In genomic region chr5:90802695-90803317, GRCh38 we compare ENCODE assay signal across 9 cellular contexts.
DNase-seq lines count a peak whose midpoint lies in the region; ATAC-seq and TF ChIP-seq lines count a peak whose summit lies in the region.
"Had no signal": no experiment of that assay in that cellular context is flagged by ENCODE, and none has a peak within 500 bp of the region (broad histone marks: within the 10 kb centered on the region; RNA-seq: fewer than 3 reads in every experiment).

No MANE protein-coding gene starts in this region.

- peaks cover 7% of the 10 kb centered on the region for H3K9me3 ChIP-seq in psoas muscle

- POLR2A ChIA-PET in activated CD4-positive, alpha-beta T cell treated with anti-CD3 and anti-CD28 coated beads for 36 hours (lab: Charles Lee), result no interaction called here

- H3K4me1 Mint-ChIP-seq in activated CD4-positive, alpha-beta T cell treated with anti-CD3 and anti-CD28 coated beads for 36 hours, result no peaks in the 10 kb centered on the region
- H3K4me1 Mint-ChIP-seq: central memory CD8-positive, alpha-beta T cell had no signal

- no peaks in the 10 kb centered on the region for H3K36me3 Mint-ChIP-seq in activated CD4-positive, alpha-beta T cell treated with anti-CD3 and anti-CD28 coated beads for 36 hours (ENCODE audit: low read depth)

- no peaks in the 10 kb centered on the region for H3K27me3 ChIP-seq in psoas muscle (ENCODE audit: insufficient read depth in 3 of 3, low read length in 2 of 3)

- 29% methylated on average over 5 of the region's 5 CpGs for WGBS in psoas muscle, 3 donors

- no peaks in the 10 kb centered on the region for H3K4me1 ChIP-seq in psoas muscle

- no peak overlapping the region for H3K4me3 ChIP-seq in psoas muscle

- CTCF ChIA-PET in activated CD4-positive, alpha-beta T cell treated with anti-CD3 and anti-CD28 coated beads for 36 hours (lab: Charles Lee), result interaction anchor here (0.8 to 1.9 kb wide), 5 partner anchors 9 to 617 kb away, joined by 3 to 19 read pairs (median 3); no protein-coding TSS in a partner anchor

- peak; percentile 48 for TF ChIP-seq CTCF in psoas muscle (IDR thresholded peaks at IDR 0.05)

- H3K4me3 Mint-ChIP-seq in activated CD4-positive, alpha-beta T cell treated with anti-CD3 and anti-CD28 coated beads for 36 hours, result no peak overlapping the region
- H3K4me3 Mint-ChIP-seq: central memory CD8-positive, alpha-beta T cell had no signal

- H3K27me3 Mint-ChIP-seq in activated CD4-positive, alpha-beta T cell treated with anti-CD3 and anti-CD28 coated beads for 36 hours, result peaks cover 5% of the 10 kb centered on the region

- intact Hi-C loops in activated CD4-positive, alpha-beta T cell treated with anti-CD3 and anti-CD28 coated beads for 36 hours (cut with DNase I, micrococcal nuclease), result loop anchor here (5.0 kb wide), 1 partner anchor 614 kb away; no protein-coding TSS in a partner anchor
- intact Hi-C loops in psoas muscle (cut with DNase I), result no loop called here

- ATAC-seq in activated CD4-positive, alpha-beta T cell treated with anti-CD3 and anti-CD28 coated beads for 36 hours, result peak; percentile 36
- ATAC-seq in GM19438 (IDR thresholded peaks at IDR 0.05; ENCODE audit: low read depth, unreplicated experiment) (peak; percentile 74), HG03460 (IDR thresholded peaks at IDR 0.05; ENCODE audit: unreplicated experiment) (peak; percentile 90), psoas muscle (no peak), GM19467 (IDR thresholded peaks at IDR 0.05; ENCODE audit: unreplicated experiment) (no peak)

- no peak overlapping the region for H3K27ac ChIP-seq in psoas muscle

- peak; percentile 10 for DNase-seq in activated CD4-positive, alpha-beta T cell treated with anti-CD3 and anti-CD28 coated beads for 36 hours
- DNase-seq in activated CD4-positive, alpha-beta T cell treated with anti-CD3 and anti-CD28 coated beads, Interleukin-2, amount 50 U/mL, for 1 hour, result no peak
- peak; percentile 8 for DNase-seq in RPMI7951 (ENCODE audit: low read depth)
- peak; percentile 2 for DNase-seq in fibroblast of gingiva (ENCODE audit: low read depth)
- no peak for DNase-seq in psoas muscle

- H3K36me3 ChIP-seq in psoas muscle (ENCODE audit: insufficient read depth in 1 of 2, low read depth in 1 of 2), result no peaks in the 10 kb centered on the region

- H3K9me3 Mint-ChIP-seq in activated CD4-positive, alpha-beta T cell treated with anti-CD3 and anti-CD28 coated beads for 36 hours (ENCODE audit: low read depth), result peaks cover 3% of the 10 kb centered on the region
- H3K9me3 Mint-ChIP-seq: central memory CD8-positive, alpha-beta T cell had no signal

- no peak overlapping the region for H3K27ac Mint-ChIP-seq in activated CD4-positive, alpha-beta T cell treated with anti-CD3 and anti-CD28 coated beads for 36 hours

Comparison
In these comparisons a context has a peak if more than half of its experiments do, and no peak if none do; other contexts are left out.
1. DNase-seq: peak in activated CD4-positive, alpha-beta T cell treated with anti-CD3 and anti-CD28 coated beads for 36 hours (single experiment), RPMI7951 (single experiment) and fibroblast of gingiva (single experiment); none in activated CD4-positive, alpha-beta T cell treated with anti-CD3 and anti-CD28 coated beads, Interleukin-2, amount 50 U/mL, for 1 hour (single experiment) and psoas muscle (0 of 2).
2. ATAC-seq: peak in activated CD4-positive, alpha-beta T cell treated with anti-CD3 and anti-CD28 coated beads for 36 hours (single experiment), GM19438 (single experiment) and HG03460 (single experiment); none in psoas muscle (0 of 4) and GM19467 (single experiment).
3. intact Hi-C loops: an anchor here in activated CD4-positive, alpha-beta T cell treated with anti-CD3 and anti-CD28 coated beads for 36 hours (5.0 kb wide); none called in psoas muscle.